11 cellular contexts compared by ENCODE assay signal in the genomic region with DNA sequence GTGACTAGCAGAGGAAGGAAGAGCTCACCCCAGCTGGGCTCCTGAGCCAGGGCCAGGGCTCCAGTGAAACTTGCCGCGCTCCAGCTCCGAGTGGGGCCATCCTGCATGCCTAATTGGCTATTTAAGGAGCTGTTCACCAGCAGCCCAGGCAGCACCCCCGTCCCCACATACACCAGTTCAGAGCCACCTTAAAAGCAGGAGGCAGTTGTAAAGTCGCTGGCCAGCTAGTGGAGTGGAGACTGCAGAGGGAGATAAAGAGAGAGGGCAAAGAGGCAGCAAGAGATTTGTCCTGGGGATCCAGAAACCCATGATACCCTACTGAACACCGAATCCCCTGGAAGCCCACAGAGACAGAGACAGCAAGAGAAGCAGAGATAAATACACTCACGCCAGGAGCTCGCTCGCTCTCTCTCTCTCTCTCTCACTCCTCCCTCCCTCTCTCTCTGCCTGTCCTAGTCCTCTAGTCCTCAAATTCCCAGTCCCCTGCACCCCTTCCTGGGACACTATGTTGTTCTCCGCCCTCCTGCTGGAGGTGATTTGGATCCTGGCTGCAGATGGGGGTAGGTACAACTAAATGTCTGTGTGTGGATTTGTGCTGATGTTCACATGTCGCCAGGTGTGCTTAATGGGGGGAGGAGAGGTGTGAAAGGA. TPM values are rescaled to one million over a fixed set of nuclear protein-coding genes. Genes with fewer than 3 reads are reported as not detected.
DNase-seq lines count a peak whose midpoint lies in the region; ATAC-seq, FAIRE-seq and TF ChIP-seq lines count a peak whose summit lies in the region.
"Had no signal": no experiment of that assay in that cellular context is flagged by ENCODE, and none has a peak within 500 bp of the region (broad histone marks: within the 10 kb centered on the region; RNA-seq: fewer than 3 reads in every experiment).

A gene (plus strand): TSS at position 151 of the 651 bp plus-strand sequence. CDS start 355 bp downstream, at position 506.

- ATAC-seq in SK-N-SH treated with all-trans-retinoic acid at 6 μM for 48 hours = no peak
- ATAC-seq: T-cell had no signal

- no peaks in the 10 kb centered on the region for H3K9me3 ChIP-seq in SK-N-SH
- no peaks in the 10 kb centered on the region for H3K9me3 ChIP-seq in H1 (ENCODE audit: insufficient read depth in 2 of 2, low read depth in 1 of 2, low read length in 1 of 2)
- H3K9me3 ChIP-seq in mesenchymal stem cell (ENCODE audit: control insufficient read depth, low read length) = no peaks in the 10 kb centered on the region
- H3K9me3 ChIP-seq in transverse colon = no peaks in the 10 kb centered on the region

- H3K79me2 ChIP-seq in SK-N-SH (ENCODE audit: insufficient read depth) (no peaks in the 10 kb centered on the region), H1 (ENCODE audit: control insufficient read depth in 1 of 2, insufficient read depth in 2 of 2, low read length in 2 of 2) (peaks cover 4 to 25% of the 10 kb centered on the region in 2 experiments)

- peak within 1 kb of the TSS; percentile 96; the same call in 1 of the 2 replicates for H2BK20ac ChIP-seq in H1 (ENCODE audit: low read length)

- H3K14ac ChIP-seq in H1 (ENCODE audit: insufficient read length) = peak within 1 kb of the TSS; percentile 89
- H3K14ac ChIP-seq in mesenchymal stem cell (ENCODE audit: low read length in 2 of 2) = peak within 1 kb of the TSS in 1 of 2 experiments; percentile 13

- H3K18ac ChIP-seq in H1 (ENCODE audit: extremely low read depth, low read length) (peak within 1 kb of the TSS; percentile 100), mesenchymal stem cell (ENCODE audit: low read depth in 1 of 2, low read length in 2 of 2) (peak within 1 kb of the TSS; percentile 55 to 77)

- H4K5ac ChIP-seq in H1 (ENCODE audit: insufficient read length, low read depth, low read length) = peak within 1 kb of the TSS; percentile 64

- H3K36me3 ChIP-seq in SK-N-SH (replicated peaks in 1 of 2; ENCODE audit: control insufficient read depth in 1 of 2, insufficient read depth in 2 of 2, low read length in 1 of 2) = no peaks in the 10 kb centered on the region
- peaks cover 2 to 18% (median 12%) of the 10 kb centered on the region in 4 experiments; a peak in 6 of 8 replicates for H3K36me3 ChIP-seq in H1 (ENCODE audit: control insufficient read depth in 2 of 4, insufficient read depth in 4 of 4, low read length in 3 of 4)
- no peaks in the 10 kb centered on the region for H3K36me3 ChIP-seq in mesenchymal stem cell (ENCODE audit: control insufficient read depth in 1 of 2, insufficient read depth in 2 of 2, low read depth in 1 of 2, low read length in 2 of 2)
- no peaks in the 10 kb centered on the region for H3K36me3 ChIP-seq in transverse colon

- WGBS in SK-N-SH (ENCODE audit: low lambda C conversion rate) = 86% methylated on average over 11 of the region's 11 CpGs
- WGBS in H1 (ENCODE audit: extremely low coverage in 1 of 2, insufficient coverage in 1 of 2, insufficient read length in 1 of 2, insufficient replicate concordance in 2 of 2, low coverage in 1 of 2, low lambda C conversion rate in 2 of 2, missing lambda C conversion rate in 1 of 2), 2 experiments = 3% methylated on average over 11 of the region's 11 CpGs; no CpG with 5 or more reads in 1 of the 2 experiments
- 5% methylated on average over 10 of the region's 11 CpGs for WGBS in mesenchymal stem cell
- 58 to 61% methylated on average over 3 to 10 of the region's 11 CpGs for WGBS in transverse colon (ENCODE audit: low coverage in 1 of 2), 2 donors

- H3K4me3 ChIP-seq in SK-N-SH (ENCODE audit: low read depth in 2 of 2, low read length in 1 of 2) (no peak within 1 kb of the TSS), H1 (ENCODE audit: extremely low read depth in 1 of 4, insufficient read depth in 2 of 4, low read depth in 3 of 4, low read length in 4 of 4) (peak within 1 kb of the TSS; percentile 70 to 82 (median 80)), mesenchymal stem cell (ENCODE audit: insufficient read depth in 1 of 2, low read depth in 1 of 2, low read length in 2 of 2) (no peak within 1 kb of the TSS), transverse colon (no peak within 1 kb of the TSS)

- H2BK12ac ChIP-seq in H1 (ENCODE audit: low read depth, low read length) = peak within 1 kb of the TSS; percentile 99
- peak within 1 kb of the TSS; percentile 65 to 79 for H2BK12ac ChIP-seq in mesenchymal stem cell (ENCODE audit: low read length in 2 of 2)

- peaks cover 12% of the 10 kb centered on the region for H3F3A ChIP-seq in SK-N-SH (replicated peaks; ENCODE audit: insufficient read depth)

- peak within 1 kb of the TSS; percentile 96 for H4K91ac ChIP-seq in H1 (replicated peaks; ENCODE audit: insufficient read length, low read length)
- H4K91ac ChIP-seq in mesenchymal stem cell (ENCODE audit: low read length) = peak within 1 kb of the TSS; percentile 57

- TF ChIP-seq POLR2A in H1 (IDR thresholded peaks at IDR 0.05; ENCODE audit: control extremely low read depth in 1 of 2, low read depth in 2 of 2, low read length in 2 of 2) = peak in 1 of 2 experiments; percentile 23; a peak in 2 of 3 replicates
- no peak for TF ChIP-seq POLR2A in transverse colon (IDR thresholded peaks at IDR 0.05)

- H3K23ac ChIP-seq in H1 (ENCODE audit: insufficient read length) (peak within 1 kb of the TSS; percentile 7), mesenchymal stem cell (ENCODE audit: low read length in 2 of 2) (peak within 1 kb of the TSS in 1 of 2 experiments; percentile 42)

- TF ChIP-seq CTCF in SK-N-SH (IDR thresholded peaks at IDR 0.05) = no peak
- no peak for TF ChIP-seq CTCF in H1 (IDR thresholded peaks at IDR 0.05; ENCODE audit: control extremely low read depth in 1 of 3, insufficient read depth in 1 of 3, low read depth in 1 of 3, low read length in 3 of 3)
- TF ChIP-seq CTCF in transverse colon (IDR thresholded peaks at IDR 0.05) = no peak

- H4K20me1 ChIP-seq in SK-N-SH (ENCODE audit: insufficient read depth) = no peaks in the 10 kb centered on the region
- no peaks in the 10 kb centered on the region for H4K20me1 ChIP-seq in H1 (replicated peaks in 1 of 2; ENCODE audit: control insufficient read depth in 1 of 2, insufficient read depth in 2 of 2, low read length in 2 of 2)

- H3K9ac ChIP-seq in SK-N-SH (no peak within 1 kb of the TSS), H1 (replicated peaks in 1 of 4; ENCODE audit: extremely low read depth in 1 of 4, low read depth in 3 of 4, low read length in 3 of 4) (peak within 1 kb of the TSS; percentile 67 to 83 (median 79)), mesenchymal stem cell (ENCODE audit: low read length) (peak within 1 kb of the TSS; percentile 80)

- intact Hi-C loops in transverse colon (cut with DNase I; ENCODE audit: low total_unique reads) = no loop called here

- peaks cover 5% of the 10 kb centered on the region; the same call in 1 of the 2 replicates for H3K79me1 ChIP-seq in H1 (ENCODE audit: low read depth, low read length)
- peaks cover 2% of the 10 kb centered on the region for H3K79me1 ChIP-seq in mesenchymal stem cell (replicated peaks; ENCODE audit: low read length, poor library complexity, severe bottlenecking)

- POLR2A ChIA-PET in SK-N-SH (lab: Yijun Ruan, JAX) (interaction anchor here (2.1 kb wide), 1 partner anchor 11 kb away, joined by 9 read pairs; a partner anchor contains a TSS), H1 (lab: Charles Lee; ENCODE audit: partially characterized antibody) (interaction anchor here (0.8 to 19.4 kb wide), 18 partner anchors 8 to 724 kb away, joined by 3 to 535 read pairs (median 7); a partner anchor contains a TSS)

- H2BK15ac ChIP-seq in H1 (ENCODE audit: low read length) (peak within 1 kb of the TSS; percentile 100), mesenchymal stem cell (ENCODE audit: low read depth, poor library complexity, severe bottlenecking) (peak within 1 kb of the TSS; percentile 52)

- H2BK120ac ChIP-seq in H1 (replicated peaks; ENCODE audit: low read depth, low read length) = peak within 1 kb of the TSS; percentile 97
- peak within 1 kb of the TSS; percentile 76 for H2BK120ac ChIP-seq in mesenchymal stem cell (ENCODE audit: low read depth, low read length)

- DNase-seq in SK-N-SH (no peak), H1 (ENCODE audit: low read depth in 1 of 2, low spot score in 2 of 2) (peak in 1 of 2 experiments; percentile 68), mesenchymal stem cell (peak; percentile 38), transverse colon (no peak), GM19240 (ENCODE audit: insufficient read length, low spot score) (no peak), NCI-H1694 treated with DMSO at 0.1 percent for 48 hours (lab: John Stamatoyannopoulos, UW) (no peak)
- DNase-seq in stimulated activated CD4-positive, alpha-beta T cell treated with anti-CD3 and anti-CD28 coated beads, Interleukin-4, amount 100 ng/mL, for 1 hour = no peak
- DNase-seq: activated naive CD8-positive, alpha-beta T cell treated with anti-CD3 and anti-CD28 coated beads for 36 hours; T-cell had no signal

- TF ChIP-seq RAD21 in SK-N-SH (IDR thresholded peaks at IDR 0.05; ENCODE audit: low read length) (no peak), H1 (IDR thresholded peaks at IDR 0.05 in 1 of 2, conservative IDR thresholded peaks at IDR 0.05 in 1 of 2; ENCODE audit: low read depth in 2 of 2, low read length in 2 of 2) (no peak)

- H2AK5ac ChIP-seq in H1 (ENCODE audit: low read depth, low read length) (peak within 1 kb of the TSS; percentile 99), mesenchymal stem cell (ENCODE audit: low read length, severe bottlenecking) (peak within 1 kb of the TSS; percentile 49)

- H3K27me3 ChIP-seq in SK-N-SH (ENCODE audit: insufficient read depth) (no peaks in the 10 kb centered on the region), H1 (replicated peaks in 1 of 4; ENCODE audit: control insufficient read depth in 3 of 4, extremely low read depth in 1 of 4, insufficient read depth in 3 of 4, low read length in 3 of 4) (no peaks in the 10 kb centered on the region), mesenchymal stem cell (ENCODE audit: control insufficient read depth in 1 of 2, insufficient read depth in 1 of 2, low read length in 2 of 2) (peaks cover 28 to 34% of the 10 kb centered on the region in 2 experiments), transverse colon (peaks cover 4% of the 10 kb centered on the region)

- no peak for FAIRE-seq in H1 (lab: Jason Lieb, UNC)

- H2BK5ac ChIP-seq in H1 (ENCODE audit: low read depth, low read length) (peak within 1 kb of the TSS; percentile 98), mesenchymal stem cell (ENCODE audit: low read depth, low read length, poor library complexity, severe bottlenecking) (no peak within 1 kb of the TSS)

- H3K4me1 ChIP-seq in SK-N-SH (ENCODE audit: control insufficient read depth in 1 of 2, insufficient read depth in 2 of 2, low read depth in 1 of 2, low read length in 1 of 2) (peaks cover 17 to 21% of the 10 kb centered on the region in 2 experiments; a peak in 3 of 4 replicates), H1 (replicated peaks in 1 of 4; ENCODE audit: control insufficient read depth in 3 of 4, insufficient read depth in 4 of 4, low read length in 3 of 4) (peaks cover 0 to 20% (median 14%) of the 10 kb centered on the region in 4 experiments; a peak in 6 of 7 replicates), mesenchymal stem cell (ENCODE audit: control insufficient read depth, insufficient read depth, low read depth, low read length) (peaks cover 28% of the 10 kb centered on the region), transverse colon (peaks cover 8 to 34% (median 23%) of the 10 kb centered on the region in 4 donors)

- peaks cover 36% of the 10 kb centered on the region for H3K23me2 ChIP-seq in H1 (ENCODE audit: low read depth, low read length)

- CTCF ChIA-PET in SK-N-SH (lab: Yijun Ruan, JAX) = interaction anchor here (0.9 to 8.7 kb wide), 3 partner anchors 12 to 665 kb away, joined by 3 to 110 read pairs (median 3); a partner anchor contains a TSS
- CTCF ChIA-PET in H1 (lab: Charles Lee; ENCODE audit: partially characterized antibody) = interaction anchor here (2.5 to 17.5 kb wide), 2 partner anchors 18 to 32 kb away, joined by 9 to 326 read pairs; a partner anchor contains a TSS

- H3K56ac ChIP-seq in H1 (replicated peaks; ENCODE audit: insufficient read length, low read depth, low read length) = peak within 1 kb of the TSS; percentile 67

- in situ Hi-C loops in transverse colon (cut with MboI; ENCODE audit: low pct_ligation_motif_present in 1 of 4, low pct_unique_long_range_greater_than_20kb in 1 of 4, low sequenced_read_pairs in 3 of 4) = no loop called here

- H3K9me2 ChIP-seq in SK-N-SH = no peaks in the 10 kb centered on the region

- H3K4ac ChIP-seq in H1 (replicated peaks; ENCODE audit: insufficient read length, low read depth, low read length) = peak within 1 kb of the TSS; percentile 95
- H3K4ac ChIP-seq in mesenchymal stem cell (ENCODE audit: low read depth in 1 of 2, low read length in 2 of 2) = peak within 1 kb of the TSS; percentile 10 to 64

- H4K8ac ChIP-seq in H1 (ENCODE audit: extremely low read depth, insufficient read depth, low read length) (peak within 1 kb of the TSS; percentile 81), mesenchymal stem cell (ENCODE audit: low read length) (peak within 1 kb of the TSS; percentile 46)

- H2AFZ ChIP-seq in SK-N-SH (ENCODE audit: low read depth) (peak within 1 kb of the TSS; percentile 81; the same call in 1 of the 2 replicates), H1 (ENCODE audit: low read length) (no peak within 1 kb of the TSS), mesenchymal stem cell (ENCODE audit: low read depth, low read length) (peak within 1 kb of the TSS; percentile 11)

- H3K27ac ChIP-seq in SK-N-SH (ENCODE audit: low read depth in 2 of 2, low read length in 1 of 2) (no peak within 1 kb of the TSS), H1 (ENCODE audit: low read depth, low read length) (peak within 1 kb of the TSS; percentile 95), mesenchymal stem cell (ENCODE audit: low read length, poor library complexity, severe bottlenecking) (no peak within 1 kb of the TSS), transverse colon (peak within 1 kb of the TSS in 3 of 4 donors; percentile 31 to 75 (median 74))

- TF ChIP-seq EP300 in SK-N-SH (IDR thresholded peaks at IDR 0.05; ENCODE audit: borderline replicate concordance in 1 of 2, low read depth in 1 of 2, low read length in 1 of 2) (no peak), H1 (IDR thresholded peaks at IDR 0.05; ENCODE audit: borderline replicate concordance in 1 of 2, low read depth in 2 of 2, low read length in 2 of 2) (no peak), transverse colon (IDR thresholded peaks at IDR 0.05; ENCODE audit: low read depth) (no peak)

- H3K4me2 ChIP-seq in SK-N-SH (0 out of 2 replicates have a peak within 1 kb of the TSS, but pooled peaks have one; percentile 51), H1 (ENCODE audit: insufficient read depth in 1 of 2, low read depth in 2 of 2, low read length in 2 of 2) (peak within 1 kb of the TSS; percentile 78 to 99), mesenchymal stem cell (ENCODE audit: low read length, poor library complexity, severe bottlenecking) (peak within 1 kb of the TSS; percentile 44)

RNA-seq across cellular contexts. Expression of the gene that starts here (rescaled TPM):
- 0.08 and 0.16 TPM in 2 replicates for polyA plus RNA-seq in SK-N-SH (2012; rRNA removed)
- polyA plus RNA-seq in SK-N-SH (2012; cell fraction: cytosol; rRNA removed) = 0.10 and 0.13 TPM in 2 replicates
- polyA plus RNA-seq in SK-N-SH (2012; cell fraction: nucleus; rRNA removed) = 0.07 and 0.15 TPM in 2 replicates
- 52.1 and 52.3 TPM in 2 replicates for total RNA-seq in H1 (2021; fragmentation: NEBNext Ultra II Directional; extraction: Animal tissue kit (Norgen Biotek cat#: 25700))
- polyA plus RNA-seq in H1 (2011; rRNA removed) = 79.3 and 105 TPM in 2 replicates
- 87.6 TPM for polyA plus RNA-seq in H1 (2011; cell fraction: cytosol; rRNA removed)
- 103 TPM for polyA plus RNA-seq in H1 (2011; cell fraction: nucleus; rRNA removed)
- polyA plus RNA-seq in H1 (2012, experiment 1 of 2) = 61.2 to 68.2 TPM (median 64.7 TPM) in 4 replicates
- 53.1 TPM for polyA plus RNA-seq in H1 (2012, experiment 2 of 2)
- 72.8 TPM for polyA plus RNA-seq in H1 (2013, experiment 1 of 2)
- polyA plus RNA-seq in H1 (2013, experiment 2 of 2) = 65.7 TPM
- polyA minus RNA-seq in H1 (2011; rRNA and poly(A)+ RNA removed) = 61.0 and 79.2 TPM in 2 replicates
- 25.8 TPM for polyA minus RNA-seq in H1 (2011; cell fraction: cytosol; rRNA and poly(A)+ RNA removed)
- 36.0 TPM for polyA minus RNA-seq in H1 (2011; cell fraction: nucleus; rRNA and poly(A)+ RNA removed)
- 0.47 TPM for polyA plus RNA-seq in mesenchymal stem cell (2013, experiment 1 of 2)
- 0.45 TPM for polyA plus RNA-seq in mesenchymal stem cell (2013, experiment 2 of 2)
- total RNA-seq in transverse colon = 1 to 10 TPM in 1 of 4 donors, under 1 TPM in 2, not detected in 1; 0.27 to 1.1 (median 0.48) TPM
- total RNA-seq: activated naive CD8-positive, alpha-beta T cell treated with anti-CD3 and anti-CD28 coated beads for 36 hours; M059J; T-cell had no signal

Comparison
In these comparisons a context has a peak if more than half of its experiments do, and no peak if none do; other contexts are left out.
1. RNA of the gene that starts here (total RNA-seq): 52.1 to 52.3 TPM in H1; 0.27 to 1.1 TPM in transverse colon; every median in the first group is over 10 times any median in the second.
2. RNA of the gene that starts here (polyA plus RNA-seq): 53.1 to 105 TPM in H1; 0.07 to 0.16 TPM in SK-N-SH; every median in the first group is over 10 times any median in the second.
3. H3K27ac ChIP-seq: peak in H1 (single experiment) and transverse colon (3 of 4); none in SK-N-SH (0 of 2) and mesenchymal stem cell (single experiment).
4. H3K4me3 ChIP-seq: peak in H1 (4 of 4); none in SK-N-SH (0 of 2), mesenchymal stem cell (0 of 2) and transverse colon (0 of 4).
5. Peak in every context shown above with its lines, with median percentiles within 50 percentile points of each other: H3K4me2 ChIP-seq.